Comparison of ENCODE assay signal across 1 cellular context in genomic region chr9:97982719-97983523, GRCh38.
TF ChIP-seq lines count a peak whose summit lies in the region.

Gene ANP32B, plus strand, starts transcription at chr9:97983341. Its CDS starts 215 bp downstream, at chr9:97983556.

TF ChIP-seq in HepG2, 621 proteins besides CTCF, POLR2A, EP300 and RAD21 (continued from another document and continues in another):
- TF ChIP-seq TFE3 (CRISPR knock-in tag; IDR thresholded peaks at IDR 0.05) (0 out of 2 replicates have a peak, but pooled peaks have one; percentile 36), THAP9 (CRISPR knock-in tag; IDR thresholded peaks at IDR 0.05; ENCODE audit: borderline replicate concordance) (0 out of 2 replicates have a peak, but pooled peaks have one; percentile 59), ZNF746 (CRISPR knock-in tag; IDR thresholded peaks at IDR 0.05) (peak; percentile 56), NFIC (IDR thresholded peaks at IDR 0.05; ENCODE audit: low read length) (no peak), ARID4A (CRISPR knock-in tag; IDR thresholded peaks at IDR 0.05; ENCODE audit: borderline replicate concordance) (peak; percentile 80; the same call in 1 of the 2 replicates), MTF2 (CRISPR knock-in tag; IDR thresholded peaks at IDR 0.05; ENCODE audit: borderline replicate concordance) (0 out of 2 replicates have a peak, but pooled peaks have one; percentile 39), ADNP (CRISPR knock-in tag; IDR thresholded peaks at IDR 0.05) (no peak), ZNF703 (CRISPR knock-in tag; IDR thresholded peaks at IDR 0.05; ENCODE audit: borderline replicate concordance) (0 out of 2 replicates have a peak, but pooled peaks have one; percentile 65), MXD4 (CRISPR knock-in tag; IDR thresholded peaks at IDR 0.05) (peak; percentile 52), MEIS1 (CRISPR knock-in tag; IDR thresholded peaks at IDR 0.05; ENCODE audit: borderline replicate concordance) (0 out of 2 replicates have a peak, but pooled peaks have one; percentile 18), SPEN (CRISPR knock-in tag; IDR thresholded peaks at IDR 0.05; ENCODE audit: low read depth) (no peak; the same call in 1 of the 2 replicates), ZNF329 (CRISPR knock-in tag; IDR thresholded peaks at IDR 0.05; ENCODE audit: low read depth) (0 out of 2 replicates have a peak, but pooled peaks have one; percentile 73), AGO1 (IDR thresholded peaks at IDR 0.05; ENCODE audit: low read depth, low read length, poor library complexity, severe bottlenecking) (peak; percentile 88), GATAD1 (CRISPR knock-in tag; IDR thresholded peaks at IDR 0.05) (0 out of 2 replicates have a peak, but pooled peaks have one; percentile 15), SIX4 (CRISPR knock-in tag; IDR thresholded peaks at IDR 0.05) (0 out of 2 replicates have a peak, but pooled peaks have one; percentile 11), RORA (CRISPR knock-in tag; IDR thresholded peaks at IDR 0.05) (no peak), ZNF766 (CRISPR knock-in tag; IDR thresholded peaks at IDR 0.05; ENCODE audit: borderline replicate concordance) (no peak; the same call in 1 of the 2 replicates), SMAD9 (CRISPR knock-in tag; IDR thresholded peaks at IDR 0.05) (no peak), PATZ1 (CRISPR knock-in tag; IDR thresholded peaks at IDR 0.05) (peak; percentile 100), ZHX1 (CRISPR knock-in tag; IDR thresholded peaks at IDR 0.05; ENCODE audit: low read depth) (0 out of 2 replicates have a peak, but pooled peaks have one; percentile 13), NBN (conservative IDR thresholded peaks at IDR 0.05) (no peak), ZNF687 (CRISPR knock-in tag; IDR thresholded peaks at IDR 0.05) (peak; percentile 82), ZC3H13 (CRISPR knock-in tag; IDR thresholded peaks at IDR 0.05) (peak; percentile 75; the same call in 1 of the 2 replicates), HOXA7 (CRISPR knock-in tag; IDR thresholded peaks at IDR 0.05) (no peak), FOXK1 (CRISPR knock-in tag; IDR thresholded peaks at IDR 0.05; ENCODE audit: borderline replicate concordance, low read depth) (peak; percentile 34; the same call in 1 of the 2 replicates), HNRNPLL (IDR thresholded peaks at IDR 0.05; ENCODE audit: low read depth, low read length, poor library complexity, severe bottlenecking) (peak; percentile 25), MATR3 (CRISPR knock-in tag; IDR thresholded peaks at IDR 0.05) (no peak), SP2 (CRISPR knock-in tag; IDR thresholded peaks at IDR 0.05) (no peak), YEATS4 (CRISPR knock-in tag; IDR thresholded peaks at IDR 0.05; ENCODE audit: borderline replicate concordance) (peak; percentile 88), ZBTB25 (CRISPR knock-in tag; IDR thresholded peaks at IDR 0.05) (peak; percentile 39; the same call in 1 of the 2 replicates), AHR (CRISPR knock-in tag; IDR thresholded peaks at IDR 0.05) (0 out of 2 replicates have a peak, but pooled peaks have one; percentile 19), DNMT3B (CRISPR knock-in tag; conservative IDR thresholded peaks at IDR 0.05) (no peak), SP5 (CRISPR knock-in tag; IDR thresholded peaks at IDR 0.05; ENCODE audit: borderline replicate concordance, low read depth) (peak; percentile 57; the same call in 1 of the 2 replicates), TCF7L2 (IDR thresholded peaks at IDR 0.05; ENCODE audit: low read depth, low read length) (no peak), FOXM1 (CRISPR knock-in tag; IDR thresholded peaks at IDR 0.05) (0 out of 2 replicates have a peak, but pooled peaks have one; percentile 11), KLF6 (CRISPR knock-in tag; IDR thresholded peaks at IDR 0.05) (peak; percentile 92; the same call in 1 of the 2 replicates)
